Comparison of ENCODE assay signal across 28 cellular contexts in genomic region chr15:74226761-74227540, GRCh38. TPM values are rescaled to one million over a fixed set of nuclear protein-coding genes. Genes with fewer than 3 reads are reported as not detected.
A peak's percentile ranks its signal among the peaks of the same experiment; 100 is the strongest.
DNase-seq lines count a peak whose midpoint lies in the region; TF ChIP-seq lines count a peak whose summit lies in the region.
"Had no signal": no experiment of that assay in that cellular context is flagged by ENCODE, and none has a peak within 500 bp of the region (broad histone marks: within the 10 kb centered on the region; RNA-seq: fewer than 3 reads in every experiment).

No MANE protein-coding gene starts in this region.

- H3K4me1 ChIP-seq in ovary (ENCODE audit: insufficient read depth) = peaks cover 6% of the 10 kb centered on the region

- peaks cover 0 to 16% (median 2%) of the 10 kb centered on the region in 5 experiments for H3K9me3 Mint-ChIP-seq in brain
- H3K9me3 Mint-ChIP-seq: activated naive CD8-positive, alpha-beta T cell treated with anti-CD3 and anti-CD28 coated beads, Interleukin-2, amount 50 U/mL, for 24 hours; CD4-positive, alpha-beta memory T cell; immature natural killer cell had no signal

- H3K36me3 ChIP-seq in ovary = no peaks in the 10 kb centered on the region
- H3K36me3 ChIP-seq: transverse colon had no signal

- no peak for TF ChIP-seq EP300 in ovary (IDR thresholded peaks at IDR 0.05)

- no peak for TF ChIP-seq POLR2A in ovary (IDR thresholded peaks at IDR 0.05)

- intact Hi-C loops in ovary (cut with DNase I) = loop anchor here in 1 of 4 donors (10.0 kb wide), 1 partner anchor 62 kb away; no protein-coding TSS in a partner anchor

- TF ChIP-seq CTCF in brain (conservative IDR thresholded peaks at IDR 0.05) = no peak
- no peak for TF ChIP-seq CTCF in ovary (IDR thresholded peaks at IDR 0.05)

- 90 to 96% (median 91%) methylated on average over 10 of the region's 10 CpGs for WGBS in ovary, 3 donors

- H3K4me1 Mint-ChIP-seq in brain = peaks cover 89% of the 10 kb centered on the region
- H3K4me1 Mint-ChIP-seq: immature natural killer cell had no signal

- no peaks in the 10 kb centered on the region for H3K36me3 Mint-ChIP-seq in brain
- H3K36me3 Mint-ChIP-seq: CD4-positive, alpha-beta memory T cell; immature natural killer cell had no signal

- no peaks in the 10 kb centered on the region for H3K27me3 ChIP-seq in ovary

- H3K4me3 ChIP-seq in ovary = no peak overlapping the region
- H3K4me3 ChIP-seq: smooth muscle cell, transverse colon had no signal

- H3K4me3 Mint-ChIP-seq in brain = peak overlapping the region in 1 of 5 experiments; percentile 29
- H3K4me3 Mint-ChIP-seq: activated CD4-positive, alpha-beta T cell treated with anti-CD3 and anti-CD28 coated beads for 36 hours; activated CD8-positive, alpha-beta T cell treated with anti-CD3 and anti-CD28 coated beads, Interleukin-2, amount 10 ng/mL, durations not matched to agents 7 days and 5 days; activated naive CD8-positive, alpha-beta T cell treated with anti-CD3 and anti-CD28 coated beads, Interleukin-2, amount 50 U/mL, for 24 hours; CD4-positive, alpha-beta memory T cell; immature natural killer cell had no signal

- DNase-seq in DMS 273 (lab: John Stamatoyannopoulos, UW; ENCODE audit: unreplicated experiment) (peak; percentile 88), NCI-H446 (lab: John Stamatoyannopoulos, UW) (peak; percentile 34 to 80), kidney tubule cell (ENCODE audit: low spot score) (peak; percentile 39), ovary (no peak), iPS-NIHi11 (ENCODE audit: low spot score) (no peak)
- no peak for DNase-seq in central memory CD4-positive, alpha-beta T cell
- no peak for DNase-seq in activated CD4-positive, CD25-positive, alpha-beta regulatory T cell (lab: John Stamatoyannopoulos, UW)
- DNase-seq: activated CD4-positive, alpha-beta T cell treated with anti-CD3 and anti-CD28 coated beads for 36 hours; activated CD8-positive, alpha-beta T cell treated with anti-CD3 and anti-CD28 coated beads, Interleukin-2, amount 10 ng/mL, durations not matched to agents 7 days and 5 days; activated gamma-delta T cell; activated naive CD8-positive, alpha-beta T cell treated with anti-CD3 and anti-CD28 coated beads, Interleukin-2, amount 50 U/mL, for 24 hours; CD4-positive, alpha-beta memory T cell; effector memory CD4-positive, alpha-beta T cell; foreskin melanocyte; hippocampal formation; immature natural killer cell; left ventricle myocardium superior; NCI-H1436; NCI-H2107; NCI-H510A; stimulated activated CD4-positive, alpha-beta T cell treated with anti-CD3 and anti-CD28 coated beads, Interleukin-1b, Interleukin-23, amount 100 ng/mL, for 48 hours; T-helper 2 cell; transverse colon had no signal

- peaks cover 18% of the 10 kb centered on the region for H3K27me3 Mint-ChIP-seq in brain

- no peaks in the 10 kb centered on the region for H3K9me3 ChIP-seq in ovary
- H3K9me3 ChIP-seq: transverse colon had no signal

- H3K27ac ChIP-seq in ovary = no peak overlapping the region
- H3K27ac ChIP-seq: transverse colon had no signal

- H3K27ac Mint-ChIP-seq in brain = peak overlapping the region; percentile 78 to 97 (median 96)
- H3K27ac Mint-ChIP-seq: activated CD4-positive, alpha-beta T cell treated with anti-CD3 and anti-CD28 coated beads for 36 hours; activated CD8-positive, alpha-beta T cell treated with anti-CD3 and anti-CD28 coated beads, Interleukin-2, amount 10 ng/mL, durations not matched to agents 7 days and 5 days; activated naive CD8-positive, alpha-beta T cell treated with anti-CD3 and anti-CD28 coated beads, Interleukin-2, amount 50 U/mL, for 24 hours; immature natural killer cell had no signal

RNA-seq across cellular contexts. Expression of gene CCDC33, which starts 9.2 kb away (rescaled TPM):
- 0.46 TPM for polyA plus RNA-seq in brain (ENCODE audit: insufficient read depth, low read depth, low replicate concordance)
- total RNA-seq in ovary = 10 to 100 TPM in 1 of 7 donors, 1 to 10 TPM in 3, under 1 TPM in 1, not detected in 2; 0.74 to 24.7 (median 2.7) TPM
- under 1 TPM in 1 of 2 donors, not detected in 1; 0.10 TPM for polyA plus RNA-seq in ovary
- total RNA-seq: A673; activated CD4-positive, alpha-beta T cell treated with anti-CD3 and anti-CD28 coated beads for 36 hours; activated CD8-positive, alpha-beta T cell treated with anti-CD3 and anti-CD28 coated beads, Interleukin-2, amount 10 ng/mL, durations not matched to agents 7 days and 5 days; CD4-positive, alpha-beta memory T cell; HepG2; left ventricle myocardium superior; omental fat pad had no signal
- polyA plus RNA-seq: CD4-positive, alpha-beta memory T cell; immature natural killer cell had no signal

RNA-seq across cellular contexts. Expression of gene STRA6, which starts 24.4 kb away (rescaled TPM):
- 1.1 TPM for polyA plus RNA-seq in brain (ENCODE audit: insufficient read depth, low read depth, low replicate concordance)
- total RNA-seq in ovary = 1 to 10 TPM in 3 of 7 donors, under 1 TPM in 4; 0.20 to 2.8 (median 0.87) TPM
- under 1 TPM; 0.47 to 0.64 TPM for polyA plus RNA-seq in ovary
- total RNA-seq: activated CD4-positive, alpha-beta T cell treated with anti-CD3 and anti-CD28 coated beads for 36 hours; activated CD8-positive, alpha-beta T cell treated with anti-CD3 and anti-CD28 coated beads, Interleukin-2, amount 10 ng/mL, durations not matched to agents 7 days and 5 days; CD4-positive, alpha-beta memory T cell; left ventricle myocardium superior; transverse colon had no signal
- polyA plus RNA-seq: CD4-positive, alpha-beta memory T cell; immature natural killer cell had no signal

RNA-seq across cellular contexts. Expression of gene ISLR, which starts 53.4 kb away (rescaled TPM):
- polyA plus RNA-seq in brain (ENCODE audit: insufficient read depth, low read depth, low replicate concordance) (13.7 TPM), ovary (100 to 1,000 TPM in 1 of 2 donors, 10 to 100 TPM in 1; 82.4 to 150 TPM)
- 100 to 1,000 TPM; 108 to 314 (median 156) TPM for total RNA-seq in ovary
- total RNA-seq: activated CD4-positive, alpha-beta T cell treated with anti-CD3 and anti-CD28 coated beads for 36 hours; activated CD8-positive, alpha-beta T cell treated with anti-CD3 and anti-CD28 coated beads, Interleukin-2, amount 10 ng/mL, durations not matched to agents 7 days and 5 days; CD4-positive, alpha-beta memory T cell; HepG2 had no signal
- polyA plus RNA-seq: CD4-positive, alpha-beta memory T cell; HepG2; immature natural killer cell had no signal

Comparison
In these comparisons a context has a peak if more than half of its experiments do, and no peak if none do; other contexts are left out.
1. DNase-seq: peak in DMS 273 (single experiment), NCI-H446 (2 of 2) and kidney tubule cell (single experiment); none in central memory CD4-positive, alpha-beta T cell (single experiment), ovary (0 of 5), iPS-NIHi11 (single experiment) and activated CD4-positive, CD25-positive, alpha-beta regulatory T cell (0 of 4).